Comparison of ENCODE assay signal across 1 cellular context in the genomic region with DNA sequence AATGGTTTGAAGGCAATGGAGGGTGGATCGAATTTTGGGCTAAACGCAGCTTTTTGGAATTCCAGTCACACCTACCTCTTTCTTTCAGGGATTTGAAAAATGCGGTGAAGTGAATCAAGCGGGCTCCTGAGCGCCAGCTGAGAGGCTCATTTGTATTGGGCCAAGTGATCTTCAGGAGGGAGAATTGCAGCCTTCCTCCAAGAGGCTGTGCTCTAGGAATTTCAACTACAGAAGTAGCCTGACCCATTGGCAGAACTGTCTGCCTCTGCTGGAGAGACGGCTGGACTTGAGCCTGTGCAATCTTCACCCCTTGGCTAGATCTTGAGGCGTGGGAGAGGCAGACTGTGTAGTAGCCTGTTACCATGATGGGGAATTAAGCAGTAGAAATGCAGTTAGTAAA.
TF ChIP-seq lines count a peak whose summit lies in the region.

No MANE protein-coding gene starts in this region.

TF ChIP-seq in GM23338, 12 proteins besides CTCF, POLR2A, EP300 and RAD21 (continued from another document):
- TF ChIP-seq, protein P1, sequence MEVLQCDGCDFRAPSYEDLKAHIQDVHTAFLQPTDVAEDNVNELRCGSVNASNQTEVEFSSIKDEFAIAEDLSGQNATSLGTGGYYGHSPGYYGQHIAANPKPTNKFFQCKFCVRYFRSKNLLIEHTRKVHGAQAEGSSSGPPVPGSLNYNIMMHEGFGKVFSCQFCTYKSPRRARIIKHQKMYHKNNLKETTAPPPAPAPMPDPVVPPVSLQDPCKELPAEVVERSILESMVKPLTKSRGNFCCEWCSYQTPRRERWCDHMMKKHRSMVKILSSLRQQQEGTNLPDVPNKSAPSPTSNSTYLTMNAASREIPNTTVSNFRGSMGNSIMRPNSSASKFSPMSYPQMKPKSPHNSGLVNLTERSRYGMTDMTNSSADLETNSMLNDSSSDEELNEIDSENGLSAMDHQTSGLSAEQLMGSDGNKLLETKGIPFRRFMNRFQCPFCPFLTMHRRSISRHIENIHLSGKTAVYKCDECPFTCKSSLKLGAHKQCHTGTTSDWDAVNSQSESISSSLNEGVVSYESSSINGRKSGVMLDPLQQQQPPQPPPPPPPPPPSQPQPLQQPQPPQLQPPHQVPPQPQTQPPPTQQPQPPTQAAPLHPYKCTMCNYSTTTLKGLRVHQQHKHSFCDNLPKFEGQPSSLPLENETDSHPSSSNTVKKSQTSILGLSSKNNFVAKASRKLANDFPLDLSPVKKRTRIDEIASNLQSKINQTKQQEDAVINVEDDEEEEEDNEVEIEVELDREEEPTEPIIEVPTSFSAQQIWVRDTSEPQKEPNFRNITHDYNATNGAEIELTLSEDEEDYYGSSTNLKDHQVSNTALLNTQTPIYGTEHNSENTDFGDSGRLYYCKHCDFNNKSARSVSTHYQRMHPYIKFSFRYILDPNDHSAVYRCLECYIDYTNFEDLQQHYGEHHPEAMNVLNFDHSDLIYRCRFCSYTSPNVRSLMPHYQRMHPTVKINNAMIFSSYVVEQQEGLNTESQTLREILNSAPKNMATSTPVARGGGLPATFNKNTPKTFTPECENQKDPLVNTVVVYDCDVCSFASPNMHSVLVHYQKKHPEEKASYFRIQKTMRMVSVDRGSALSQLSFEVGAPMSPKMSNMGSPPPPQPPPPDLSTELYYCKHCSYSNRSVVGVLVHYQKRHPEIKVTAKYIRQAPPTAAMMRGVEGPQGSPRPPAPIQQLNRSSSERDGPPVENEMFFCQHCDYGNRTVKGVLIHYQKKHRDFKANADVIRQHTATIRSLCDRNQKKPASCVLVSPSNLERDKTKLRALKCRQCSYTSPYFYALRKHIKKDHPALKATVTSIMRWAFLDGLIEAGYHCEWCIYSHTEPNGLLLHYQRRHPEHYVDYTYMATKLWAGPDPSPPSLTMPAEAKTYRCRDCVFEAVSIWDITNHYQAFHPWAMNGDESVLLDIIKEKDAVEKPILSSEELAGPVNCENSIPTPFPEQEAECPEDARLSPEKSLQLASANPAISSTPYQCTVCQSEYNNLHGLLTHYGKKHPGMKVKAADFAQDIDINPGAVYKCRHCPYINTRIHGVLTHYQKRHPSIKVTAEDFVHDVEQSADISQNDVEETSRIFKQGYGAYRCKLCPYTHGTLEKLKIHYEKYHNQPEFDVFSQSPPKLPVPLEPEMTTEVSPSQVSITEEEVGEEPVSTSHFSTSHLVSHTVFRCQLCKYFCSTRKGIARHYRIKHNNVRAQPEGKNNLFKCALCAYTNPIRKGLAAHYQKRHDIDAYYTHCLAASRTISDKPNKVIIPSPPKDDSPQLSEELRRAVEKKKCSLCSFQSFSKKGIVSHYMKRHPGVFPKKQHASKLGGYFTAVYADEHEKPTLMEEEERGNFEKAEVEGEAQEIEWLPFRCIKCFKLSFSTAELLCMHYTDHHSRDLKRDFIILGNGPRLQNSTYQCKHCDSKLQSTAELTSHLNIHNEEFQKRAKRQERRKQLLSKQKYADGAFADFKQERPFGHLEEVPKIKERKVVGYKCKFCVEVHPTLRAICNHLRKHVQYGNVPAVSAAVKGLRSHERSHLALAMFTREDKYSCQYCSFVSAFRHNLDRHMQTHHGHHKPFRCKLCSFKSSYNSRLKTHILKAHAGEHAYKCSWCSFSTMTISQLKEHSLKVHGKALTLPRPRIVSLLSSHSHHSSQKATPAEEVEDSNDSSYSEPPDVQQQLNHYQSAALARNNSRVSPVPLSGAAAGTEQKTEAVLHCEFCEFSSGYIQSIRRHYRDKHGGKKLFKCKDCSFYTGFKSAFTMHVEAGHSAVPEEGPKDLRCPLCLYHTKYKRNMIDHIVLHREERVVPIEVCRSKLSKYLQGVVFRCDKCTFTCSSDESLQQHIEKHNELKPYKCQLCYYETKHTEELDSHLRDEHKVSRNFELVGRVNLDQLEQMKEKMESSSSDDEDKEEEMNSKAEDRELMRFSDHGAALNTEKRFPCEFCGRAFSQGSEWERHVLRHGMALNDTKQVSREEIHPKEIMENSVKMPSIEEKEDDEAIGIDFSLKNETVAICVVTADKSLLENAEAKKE (CRISPR knock-in tag; IDR thresholded peaks at IDR 0.05): no peak
- TF ChIP-seq CREB1 (CRISPR knock-in tag; IDR thresholded peaks at IDR 0.05; ENCODE audit: low read depth) (no peak), ZNF114 (CRISPR knock-in tag; IDR thresholded peaks at IDR 0.05) (no peak), STAT1 (IDR thresholded peaks at IDR 0.05; ENCODE audit: unreplicated experiment) (no peak), JUNB (IDR thresholded peaks at IDR 0.05; ENCODE audit: unreplicated experiment) (no peak), ZNF331 (CRISPR knock-in tag; IDR thresholded peaks at IDR 0.05; ENCODE audit: low read depth) (no peak), POLR2AphosphoS5 (IDR thresholded peaks at IDR 0.05; ENCODE audit: low read depth) (no peak)
TF ChIP-seq in GM23338: peak in this region for 0.
